20 cellular contexts compared by ENCODE assay signal in genomic region chr17:61729690-61730268, GRCh38.
DNase-seq lines count a peak whose midpoint lies in the region; ATAC-seq, FAIRE-seq and TF ChIP-seq lines count a peak whose summit lies in the region.
"Had no signal": no experiment of that assay in that cellular context is flagged by ENCODE, and none has a peak within 500 bp of the region (broad histone marks: within the 10 kb centered on the region; RNA-seq: fewer than 3 reads in every experiment).

No MANE protein-coding gene starts in this region.

- DNase-seq in A673 (ENCODE audit: low spot score) (peak; percentile 1), GM23338 (ENCODE audit: low spot score) (peak; percentile 8), WERI-Rb-1 (no peak), fibroblast of villous mesenchyme (ENCODE audit: low read depth) (peak; percentile 30), DMS153 (lab: John Stamatoyannopoulos, UW) (no peak), small intestine (no peak)
- DNase-seq in stimulated activated CD4-positive, alpha-beta T cell treated with anti-CD3 and anti-CD28 coated beads, Interleukin-4, amount 100 ng/mL, for 24 hours: no peak
- DNase-seq: CD8-positive, alpha-beta memory T cell; MG63; NCI-H1105; NCI-H1694 treated with DMSO at 0.1 percent for 48 hours; NCI-H345; NCI-H526 treated with DMSO at 0.1 percent for 48 hours; NK-92 treated with Interleukin-12 subunit alpha and Interleukin-12 subunit beta, amount 100 ng/mL, for 24 hours; OCI-M1; RPMI8226 had no signal

- peaks cover 6% of the 10 kb centered on the region; the same call in 1 of the 3 replicates for H3K36me3 Mint-ChIP-seq in GM23338 (ENCODE audit: low read depth)

- TF ChIP-seq CTCF in A673 (conservative IDR thresholded peaks at IDR 0.05; ENCODE audit: low read depth, low read length): no peak
- TF ChIP-seq CTCF in GM23338 (conservative IDR thresholded peaks at IDR 0.05; ENCODE audit: low read depth in 2 of 2): peak in 1 of 2 experiments; percentile 15; a peak in 1 of 4 replicates
- peak; percentile 9; the same call in 1 of the 2 replicates for TF ChIP-seq CTCF in WERI-Rb-1 (IDR thresholded peaks at IDR 0.05; ENCODE audit: low read depth, low read length)
- peak; percentile 13 for TF ChIP-seq CTCF in fibroblast of villous mesenchyme (IDR thresholded peaks at IDR 0.05; ENCODE audit: insufficient read depth, low read depth, low read length)

- no TSS peak for BruUV-seq in A673 (replicated peaks; lab: Mats Ljungman, UMichigan)

- H3K27me3 Mint-ChIP-seq in GM23338 (ENCODE audit: insufficient read depth, low read depth, poor library complexity): no peaks in the 10 kb centered on the region
- H3K27me3 Mint-ChIP-seq: B cell; CD8-positive, alpha-beta memory T cell had no signal

- H3K27ac Mint-ChIP-seq in GM23338: no peak overlapping the region
- H3K27ac Mint-ChIP-seq: B cell; CD8-positive, alpha-beta memory T cell had no signal

- H3K4me3 Mint-ChIP-seq in GM23338: no peak overlapping the region
- H3K4me3 Mint-ChIP-seq: B cell; CD8-positive, alpha-beta memory T cell had no signal

- POLR2A ChIA-PET in A673 (lab: Charles Lee; ENCODE audit: low non-redundant PET): no interaction called here

- H3F3A ChIP-seq in GM23338 (replicated peaks; ENCODE audit: low read depth): no peaks in the 10 kb centered on the region

- ATAC-seq in GM23338 (no peak), HG02938 (IDR thresholded peaks at IDR 0.05; ENCODE audit: unreplicated experiment) (no peak)

- no peaks in the 10 kb centered on the region for H4K20me1 ChIP-seq in GM23338 (replicated peaks; ENCODE audit: insufficient read depth)

- H3K9me2 ChIP-seq in GM23338 (ENCODE audit: insufficient read depth): no peaks in the 10 kb centered on the region

- H3K9me3 ChIP-seq in A673 (ENCODE audit: low read depth, low read length, poor library complexity, severe bottlenecking) (no peaks in the 10 kb centered on the region), WERI-Rb-1 (ENCODE audit: severe bottlenecking) (no peaks in the 10 kb centered on the region), small intestine (ENCODE audit: control insufficient read depth, low read depth) (no peaks in the 10 kb centered on the region)
- H3K9me3 ChIP-seq: MG63, SJSA1 had no signal

- H3K4me2 ChIP-seq in GM23338: no peak overlapping the region

- no peaks in the 10 kb centered on the region for H3K4me1 ChIP-seq in A673 (ENCODE audit: insufficient read depth, low read length, poor library complexity, severe bottlenecking)
- no peaks in the 10 kb centered on the region for H3K4me1 ChIP-seq in GM23338 (ENCODE audit: insufficient read depth)
- H3K4me1 ChIP-seq in small intestine (ENCODE audit: control insufficient read depth in 2 of 2, insufficient read depth in 1 of 2, low read depth in 1 of 2, low read length in 1 of 2): no peaks in the 10 kb centered on the region
- H3K4me1 ChIP-seq: SJSA1 had no signal

- WGBS in small intestine, 3 donors: 73 to 95% (median 94%) methylated on average over 5 of the region's 5 CpGs

- no peak for FAIRE-seq in small intestine (lab: Jason Lieb, UNC)
- FAIRE-seq: A204.1 had no signal

- intact Hi-C loops in A673 (cut with micrococcal nuclease; ENCODE audit: unreplicated experiment): no loop called here

- H3K27ac ChIP-seq in A673 (ENCODE audit: low read depth, low read length, poor library complexity, severe bottlenecking) (no peak overlapping the region), GM23338 (ENCODE audit: low read depth) (no peak overlapping the region), WERI-Rb-1 (no peak overlapping the region), small intestine (ENCODE audit: low read depth in 1 of 2, low read length in 1 of 2) (no peak overlapping the region)
- H3K27ac ChIP-seq: SJSA1 had no signal

- H3K9me3 Mint-ChIP-seq in GM23338: no peaks in the 10 kb centered on the region
- H3K9me3 Mint-ChIP-seq: CD8-positive, alpha-beta memory T cell had no signal

- no peaks in the 10 kb centered on the region for H3K36me3 ChIP-seq in A673 (ENCODE audit: insufficient read depth, low read length, poor library complexity, severe bottlenecking)
- H3K36me3 ChIP-seq in GM23338 (ENCODE audit: insufficient read depth): no peaks in the 10 kb centered on the region
- H3K36me3 ChIP-seq in WERI-Rb-1: peaks cover 4% of the 10 kb centered on the region
- no peaks in the 10 kb centered on the region for H3K36me3 ChIP-seq in small intestine (ENCODE audit: control insufficient read depth in 2 of 2, insufficient read depth in 2 of 2, low read length in 2 of 2)

- H3K4me3 ChIP-seq in A673 (ENCODE audit: low read depth, low read length, poor library complexity, severe bottlenecking) (no peak overlapping the region), GM23338 (no peak overlapping the region), WERI-Rb-1 (ENCODE audit: low read depth, low read length) (no peak overlapping the region), fibroblast of villous mesenchyme (ENCODE audit: low read depth, low read length) (no peak overlapping the region), small intestine (ENCODE audit: low read depth in 1 of 2, low read length in 2 of 2) (no peak overlapping the region)
- H3K4me3 ChIP-seq: MG63, SJSA1 had no signal

- no peak overlapping the region for H2AFZ ChIP-seq in GM23338

- H3K79me2 ChIP-seq in GM23338 (replicated peaks; ENCODE audit: insufficient read depth): no peaks in the 10 kb centered on the region

- H3K4me1 Mint-ChIP-seq in GM23338: no peaks in the 10 kb centered on the region
- H3K4me1 Mint-ChIP-seq: B cell had no signal

- CTCF ChIA-PET in A673 (lab: Charles Lee): no interaction called here

- H3K27me3 ChIP-seq in A673 (replicated peaks; ENCODE audit: insufficient read depth, low read depth, low read length, poor library complexity): no peaks in the 10 kb centered on the region
- no peaks in the 10 kb centered on the region for H3K27me3 ChIP-seq in GM23338 (ENCODE audit: insufficient read depth)
- no peaks in the 10 kb centered on the region for H3K27me3 ChIP-seq in WERI-Rb-1 (ENCODE audit: insufficient read depth, low read depth, severe bottlenecking)
- no peaks in the 10 kb centered on the region for H3K27me3 ChIP-seq in small intestine (ENCODE audit: control insufficient read depth in 2 of 2, insufficient read depth in 2 of 2, low read length in 2 of 2)
- H3K27me3 ChIP-seq: MG63, SJSA1 had no signal

TF ChIP-seq in GM23338, 12 proteins besides CTCF, POLR2A, EP300 and RAD21 (continues in another document):
- TF ChIP-seq ZNF462 (CRISPR knock-in tag; IDR thresholded peaks at IDR 0.05) (no peak), NANOG (IDR thresholded peaks at IDR 0.05; ENCODE audit: borderline replicate concordance) (no peak), POLR2AphosphoS5 (IDR thresholded peaks at IDR 0.05; ENCODE audit: low read depth) (no peak), STAT1 (IDR thresholded peaks at IDR 0.05; ENCODE audit: unreplicated experiment) (no peak)

Comparison
In these comparisons a context has a peak if more than half of its experiments do, and no peak if none do; other contexts are left out.
1. DNase-seq: peak in A673 (single experiment), GM23338 (single experiment) and fibroblast of villous mesenchyme (single experiment); none in WERI-Rb-1 (single experiment), stimulated activated CD4-positive, alpha-beta T cell treated with anti-CD3 and anti-CD28 coated beads, Interleukin-4, amount 100 ng/mL, for 24 hours (single experiment), DMS153 (single experiment) and small intestine (single experiment).